In genomic region chr9:36141288-36141687, GRCh38 we compare ENCODE assay signal across 9 cellular contexts. TPM values are rescaled to one million over a fixed set of nuclear protein-coding genes. Genes with fewer than 3 reads are reported as not detected.
DNase-seq lines count a peak whose midpoint lies in the region; ATAC-seq and TF ChIP-seq lines count a peak whose summit lies in the region.
"Had no signal": no experiment of that assay in that cellular context is flagged by ENCODE, and none has a peak within 500 bp of the region (broad histone marks: within the 10 kb centered on the region; RNA-seq: fewer than 3 reads in every experiment).

No MANE protein-coding gene starts in this region.

- peak; percentile 21; the same call in 1 of the 2 replicates for TF ChIP-seq RAD21 in Ishikawa (IDR thresholded peaks at IDR 0.05; ENCODE audit: low read depth)

- no peaks in the 10 kb centered on the region for H3K27me3 Mint-ChIP-seq in natural killer cell (ENCODE audit: low read depth in 2 of 2)

- H3K4me1 Mint-ChIP-seq in natural killer cell, result peaks cover 94% of the 10 kb centered on the region in 2 donors

- no peaks in the 10 kb centered on the region for H3K36me3 Mint-ChIP-seq in natural killer cell

- intact Hi-C loops in natural killer cell (cut with micrococcal nuclease), result loop anchor here (10.0 kb wide), 1 partner anchor 326 kb away; the partner anchor contains the start of genes HINT2 and SPAG8

- ATAC-seq in natural killer cell, result no peak

- DNase-seq in choroid plexus epithelial cell (ENCODE audit: low read depth) (peak; percentile 39), natural killer cell (no peak), HEK293T (ENCODE audit: extremely low spot score) (no peak), NCI-H526 treated with DMSO at 0.1 percent for 48 hours (lab: John Stamatoyannopoulos, UW) (no peak), HuH-7.5 (ENCODE audit: low spot score) (no peak)
- no peak for DNase-seq in NK-92 treated with Interleukin-12 subunit alpha and Interleukin-12 subunit beta, amount 100 ng/mL, for 24 hours (lab: John Stamatoyannopoulos, UW)

- peak overlapping the region; percentile 96 for H3K4me3 Mint-ChIP-seq in natural killer cell

- CTCF ChIA-PET in HEK293T (lab: Yijun Ruan, JAX), result no interaction called here

- TF ChIP-seq CTCF in C4-2B (conservative IDR thresholded peaks at IDR 0.05) (no peak; the same call in 1 of the 2 replicates), choroid plexus epithelial cell (conservative IDR thresholded peaks at IDR 0.05; ENCODE audit: low read depth, low read length) (peak; percentile 57), natural killer cell (IDR thresholded peaks at IDR 0.05) (no peak)

- POLR2A ChIA-PET in HEK293T (lab: Yijun Ruan, JAX), result no interaction called here

- H3K9me3 Mint-ChIP-seq in natural killer cell, result peaks cover 4 to 8% of the 10 kb centered on the region in 2 donors

- peak overlapping the region; percentile 27 for H3K27ac ChIP-seq in C4-2B
- H3K27ac ChIP-seq: SK-N-MC had no signal

- no peak overlapping the region for H3K4me3 ChIP-seq in choroid plexus epithelial cell (ENCODE audit: low read depth, low read length)
- H3K4me3 ChIP-seq: SK-N-MC had no signal

- TF ChIP-seq EP300 in Ishikawa (IDR thresholded peaks at IDR 0.05; ENCODE audit: borderline replicate concordance), result no peak

- H3K27ac Mint-ChIP-seq in natural killer cell, result peak overlapping the region; percentile 93 to 100

TF ChIP-seq in Ishikawa, 13 proteins besides CTCF, POLR2A, EP300 and RAD21:
- no peak for TF ChIP-seq MAX (IDR thresholded peaks at IDR 0.05)
TF ChIP-seq in Ishikawa: peak in this region for 0.

TF ChIP-seq in HEK293T, 16 proteins besides CTCF, POLR2A, EP300 and RAD21:
- no peak for TF ChIP-seq SP1 (IDR thresholded peaks at IDR 0.05)
- no peak for TF ChIP-seq CTBP1 (IDR thresholded peaks at IDR 0.05; ENCODE audit: borderline replicate concordance)
- TF ChIP-seq ELF4 (IDR thresholded peaks at IDR 0.05), result no peak
- TF ChIP-seq HDGF (IDR thresholded peaks at IDR 0.05; ENCODE audit: borderline replicate concordance), result no peak
- TF ChIP-seq FOXK2 (IDR thresholded peaks at IDR 0.05), result no peak
- no peak for TF ChIP-seq FOXA1 (IDR thresholded peaks at IDR 0.05)
- no peak for TF ChIP-seq LEF1 (IDR thresholded peaks at IDR 0.05; ENCODE audit: borderline replicate concordance)
TF ChIP-seq in HEK293T: peak in this region for 0.

RNA-seq across cellular contexts. Expression of gene GLIPR2, which starts 4.8 kb away (rescaled TPM):
- 100 to 1,000 TPM; 124 to 135 (median 125) TPM for total RNA-seq in natural killer cell

RNA-seq across cellular contexts. Expression of gene CCIN, which starts 27.9 kb away (rescaled TPM):
- 1 to 10 TPM; 2.0 to 2.8 (median 2.0) TPM for total RNA-seq in natural killer cell

RNA-seq across cellular contexts. Expression of gene CLTA, which starts 49.4 kb away (rescaled TPM):
- 10 to 100 TPM; 49.4 to 62.0 (median 52.6) TPM for total RNA-seq in natural killer cell
